7 cellular contexts compared by ENCODE assay signal in genomic region chr2:157257312-157258252, GRCh38. TPM values are rescaled to one million over a fixed set of nuclear protein-coding genes. Genes with fewer than 3 reads are reported as not detected.
DNase-seq lines count a peak whose midpoint lies in the region; TF ChIP-seq lines count a peak whose summit lies in the region.

GALNT5 (plus strand) TSS chr2:157257705; CDS start chr2:157258083, 378 bp downstream.

- H3K4me1 ChIP-seq in stomach smooth muscle (ENCODE audit: control insufficient read depth, insufficient read depth, low read length): peaks cover 3% of the 10 kb centered on the region

- peak within 1 kb of the TSS in 1 of 2 donors; percentile 13 for H3K9ac ChIP-seq in stomach smooth muscle (ENCODE audit: low read length in 2 of 2)

- DNase-seq in LHCN-M2 (ENCODE audit: low read depth) (peak; percentile 74), astrocyte of the cerebellum (ENCODE audit: low read depth) (peak; percentile 35), iPS-NIHi11 (ENCODE audit: low spot score) (peak; percentile 33), HuH-7 (ENCODE audit: low spot score) (no peak), H4 (ENCODE audit: low spot score) (no peak)
- DNase-seq in stimulated activated CD4-positive, alpha-beta T cell treated with anti-CD3 and anti-CD28 coated beads, Interleukin-4, amount 100 ng/mL, for 24 hours: no peak

- H3K27ac ChIP-seq in stomach smooth muscle (ENCODE audit: low read length): no peak within 1 kb of the TSS

- H3K36me3 ChIP-seq in stomach smooth muscle (ENCODE audit: control insufficient read depth in 2 of 2, insufficient read depth in 2 of 2, low read length in 2 of 2): no peaks in the 10 kb centered on the region

- TF ChIP-seq CTCF in astrocyte of the cerebellum (IDR thresholded peaks at IDR 0.05; ENCODE audit: low read depth, low read length, missing control alignments): no peak

- H3K9me3 ChIP-seq in stomach smooth muscle (ENCODE audit: control insufficient read depth in 2 of 2, low read length in 2 of 2): no peaks in the 10 kb centered on the region

- no peaks in the 10 kb centered on the region for H3K27me3 ChIP-seq in stomach smooth muscle (ENCODE audit: control insufficient read depth in 1 of 2, insufficient read depth in 2 of 2, low read length in 2 of 2)

- in situ Hi-C loops in astrocyte of the cerebellum (cut with HindIII; ENCODE audit: low sequenced_read_pairs): no loop called here

- H3K4me3 ChIP-seq in astrocyte of the cerebellum (ENCODE audit: low read depth, low read length): peak within 1 kb of the TSS; percentile 38
- H3K4me3 ChIP-seq in stomach smooth muscle (ENCODE audit: low read length in 2 of 2): peak within 1 kb of the TSS; percentile 33 to 66

RNA-seq across cellular contexts. Expression of gene GALNT5, which starts in this region (rescaled TPM):
- 70.6 and 71.7 TPM in 2 replicates for total RNA-seq in LHCN-M2 (2014; rRNA removed)
- 28.1 TPM for polyA plus RNA-seq in LHCN-M2 (2012)
- total RNA-seq in H4 (2014; rRNA removed; shearing (Covaris generic)): 0.04 and 0.14 TPM in 2 replicates

Comparison
In these comparisons a context has a peak if more than half of its experiments do, and no peak if none do; other contexts are left out.
1. RNA of gene GALNT5 (total RNA-seq): 70.6 to 71.7 TPM in LHCN-M2; 0.04 to 0.14 TPM in H4; every median in the first group is over 10 times any median in the second.
2. DNase-seq: peak in LHCN-M2 (single experiment), astrocyte of the cerebellum (single experiment) and iPS-NIHi11 (single experiment); none in HuH-7 (single experiment), H4 (single experiment) and stimulated activated CD4-positive, alpha-beta T cell treated with anti-CD3 and anti-CD28 coated beads, Interleukin-4, amount 100 ng/mL, for 24 hours (single experiment).